Comparison of ENCODE assay signal across 11 cellular contexts in genomic region chr9:6910032-6910431, GRCh38.
DNase-seq lines count a peak whose midpoint lies in the region; ATAC-seq, FAIRE-seq and TF ChIP-seq lines count a peak whose summit lies in the region.
"Had no signal": no experiment of that assay in that cellular context is flagged by ENCODE, and none has a peak within 500 bp of the region (broad histone marks: within the 10 kb centered on the region; RNA-seq: fewer than 3 reads in every experiment).

No MANE protein-coding gene starts in this region.

- H3K9me3 ChIP-seq in GM12878 (replicated peaks; ENCODE audit: control insufficient read depth, insufficient read depth, low read length) = no peaks in the 10 kb centered on the region

- TF ChIP-seq CTCF in LNCAP (IDR thresholded peaks at IDR 0.05) (peak; percentile 60), GM12878 (IDR thresholded peaks at IDR 0.05 in 2 of 3, conservative IDR thresholded peaks at IDR 0.05 in 1 of 3; ENCODE audit: control insufficient read depth in 2 of 3, extremely low read depth in 1 of 3, insufficient read depth in 1 of 3, low read depth in 3 of 3, low read length in 3 of 3) (peak; percentile 27 to 52 (median 46); a peak in 5 of 6 replicates)

- H3K36me3 Mint-ChIP-seq in activated naive CD4-positive, alpha-beta T cell treated with anti-CD3 and anti-CD28 coated beads, Interleukin-2, amount 50 U/mL, for 72 hours = no peaks in the 10 kb centered on the region

- no peaks in the 10 kb centered on the region; a peak in 1 of 4 replicates for H3K36me3 ChIP-seq in GM12878 (ENCODE audit: control insufficient read depth in 2 of 2, insufficient read depth in 2 of 2, low read length in 1 of 2)

- DNase-seq in GM03348 (ENCODE audit: low spot score) (peak; percentile 33), GM12878 (ENCODE audit: low read depth, low spot score) (no peak), myocyte (ENCODE audit: low read depth) (peak; percentile 33), GF-D8 (lab: John Stamatoyannopoulos, UW) (no peak), NCI-H1048 (lab: John Stamatoyannopoulos, UW) (no peak), DMS153 treated with DMSO at 0.1 percent for 48 hours (lab: John Stamatoyannopoulos, UW; ENCODE audit: unreplicated experiment) (no peak)
- no peak for DNase-seq in activated naive CD4-positive, alpha-beta T cell treated with anti-CD3 and anti-CD28 coated beads, Interleukin-2, amount 50 U/mL, for 72 hours (ENCODE audit: low spot score in 2 of 2)
- DNase-seq: caudate nucleus, T-helper 2 cell had no signal

- CTCF ChIA-PET in GM12878 (lab: Yijun Ruan, JAX) = interaction anchor here (0.6 to 1.8 kb wide), 14 partner anchors 8 to 324 kb away, joined by 3 to 8 read pairs (median 4); no protein-coding TSS in a partner anchor

- in situ Hi-C loops in GM12878 (cut with MboI) = loop anchor here (10.0 to 25.0 kb wide), 3 partner anchors 385 to 877 kb away; partner anchors contain the start of gene DMAC1

- no peak for TF ChIP-seq POLR2A in GM12878 (IDR thresholded peaks at IDR 0.05; ENCODE audit: low read depth, low read length)

- intact Hi-C loops in GM12878 (cut with micrococcal nuclease; ENCODE audit: unreplicated experiment) = loop anchor here (10.0 kb wide), 1 partner anchor 385 kb away; no protein-coding TSS in a partner anchor

- no peak overlapping the region for H3K4me2 ChIP-seq in GM12878 (ENCODE audit: control insufficient read depth, insufficient read depth)

- WGBS in GM12878 (ENCODE audit: insufficient coverage, insufficient replicate concordance, low lambda C conversion rate, missing lambda C conversion rate) = 22% methylated on average over 2 of the region's 2 CpGs

- no peaks in the 10 kb centered on the region for H3K4me1 ChIP-seq in GM12878 (ENCODE audit: control insufficient read depth, insufficient read depth, low read length)

- ATAC-seq in GM12878 = peak; percentile 77
- ATAC-seq in activated naive CD4-positive, alpha-beta T cell treated with anti-CD3 and anti-CD28 coated beads, Interleukin-2, amount 50 U/mL, for 72 hours = no peak
- ATAC-seq: stimulated activated memory B cell treated with anti-CD40 and anti-IgM and Interleukin-4, amounts not matched to agents 10 μg/mL and 1 μg/mL and 100 μg/mL, for 72 hours had no signal

- POLR2A ChIA-PET in GM12878 (lab: Charles Lee) = no interaction called here

- RAD21 ChIA-PET in GM12878 (lab: Charles Lee; ENCODE audit: unreplicated experiment) = interaction anchor here (1.1 to 2.2 kb wide), 2 partner anchors 83 to 143 kb away, joined by 3 to 11 read pairs; no protein-coding TSS in a partner anchor

- H3K27me3 ChIP-seq in GM12878 (replicated peaks in 1 of 2; ENCODE audit: control insufficient read depth in 2 of 2, insufficient read depth in 2 of 2, low read length in 1 of 2) = no peaks in the 10 kb centered on the region

- H3K27ac Mint-ChIP-seq in activated naive CD4-positive, alpha-beta T cell treated with anti-CD3 and anti-CD28 coated beads, Interleukin-2, amount 50 U/mL, for 72 hours = no peak overlapping the region
- H3K27ac Mint-ChIP-seq: stimulated activated memory B cell treated with anti-CD40 and anti-IgM and Interleukin-4, amounts not matched to agents 10 μg/mL and 1 μg/mL and 100 μg/mL, for 72 hours had no signal

- no peaks in the 10 kb centered on the region for H3K9me3 Mint-ChIP-seq in activated naive CD4-positive, alpha-beta T cell treated with anti-CD3 and anti-CD28 coated beads, Interleukin-2, amount 50 U/mL, for 72 hours
- H3K9me3 Mint-ChIP-seq: stimulated activated memory B cell treated with anti-CD40 and anti-IgM and Interleukin-4, amounts not matched to agents 10 μg/mL and 1 μg/mL and 100 μg/mL, for 72 hours had no signal

- FAIRE-seq in GM12878 (lab: Jason Lieb, UNC) = no peak

- H3K79me2 ChIP-seq in GM12878 (ENCODE audit: control insufficient read depth, insufficient read depth, low read length) = no peaks in the 10 kb centered on the region

- no peak for TF ChIP-seq EP300 in GM12878 (IDR thresholded peaks at IDR 0.05; ENCODE audit: borderline replicate concordance in 1 of 2, control insufficient read depth in 1 of 2, low read depth in 2 of 2, low read length in 2 of 2)

- SMC1A ChIA-PET in GM12878 (lab: Charles Lee; ENCODE audit: uncharacterized antibody, unreplicated experiment) = interaction anchor here (0.6 to 2.3 kb wide), 6 partner anchors 8 to 143 kb away, joined by 3 to 11 read pairs (median 3); no protein-coding TSS in a partner anchor

- no peak overlapping the region for H3K4me3 ChIP-seq in GM12878

- no peaks in the 10 kb centered on the region for H4K20me1 ChIP-seq in GM12878 (ENCODE audit: control insufficient read depth, insufficient read depth)

- H3K9ac ChIP-seq in GM12878 (ENCODE audit: control insufficient read depth, insufficient read depth, low read length) = no peak overlapping the region

- peak; percentile 71 for TF ChIP-seq RAD21 in GM12878 (IDR thresholded peaks at IDR 0.05; ENCODE audit: insufficient read depth, low read depth, low read length)

- no peak overlapping the region for H2AFZ ChIP-seq in GM12878 (ENCODE audit: control insufficient read depth, low read depth, low read length)

- H3K27ac ChIP-seq in GM12878 (ENCODE audit: control insufficient read depth, insufficient read depth) = no peak overlapping the region

- no TSS peak for BruUV-seq in GM12878 (replicated peaks; lab: Mats Ljungman, UMichigan)

TF ChIP-seq in GM12878, 131 proteins besides CTCF, POLR2A, EP300 and RAD21:
- TF ChIP-seq FOXK2 (IDR thresholded peaks at IDR 0.05) (no peak), SMC3 (IDR thresholded peaks at IDR 0.05; ENCODE audit: borderline replicate concordance, low read length) (peak; percentile 17; the same call in 1 of the 2 replicates)

Comparison
In these comparisons a context has a peak if more than half of its experiments do, and no peak if none do; other contexts are left out.
1. DNase-seq: peak in GM03348 (single experiment) and myocyte (single experiment); none in GM12878 (single experiment), GF-D8 (single experiment), activated naive CD4-positive, alpha-beta T cell treated with anti-CD3 and anti-CD28 coated beads, Interleukin-2, amount 50 U/mL, for 72 hours (0 of 2), NCI-H1048 (single experiment) and DMS153 treated with DMSO at 0.1 percent for 48 hours (single experiment).